In genomic region chr3:141368062-141368924, GRCh38 we compare ENCODE assay signal across 1 cellular context.
TF ChIP-seq lines count a peak whose summit lies in the region.

A gene with protein sequence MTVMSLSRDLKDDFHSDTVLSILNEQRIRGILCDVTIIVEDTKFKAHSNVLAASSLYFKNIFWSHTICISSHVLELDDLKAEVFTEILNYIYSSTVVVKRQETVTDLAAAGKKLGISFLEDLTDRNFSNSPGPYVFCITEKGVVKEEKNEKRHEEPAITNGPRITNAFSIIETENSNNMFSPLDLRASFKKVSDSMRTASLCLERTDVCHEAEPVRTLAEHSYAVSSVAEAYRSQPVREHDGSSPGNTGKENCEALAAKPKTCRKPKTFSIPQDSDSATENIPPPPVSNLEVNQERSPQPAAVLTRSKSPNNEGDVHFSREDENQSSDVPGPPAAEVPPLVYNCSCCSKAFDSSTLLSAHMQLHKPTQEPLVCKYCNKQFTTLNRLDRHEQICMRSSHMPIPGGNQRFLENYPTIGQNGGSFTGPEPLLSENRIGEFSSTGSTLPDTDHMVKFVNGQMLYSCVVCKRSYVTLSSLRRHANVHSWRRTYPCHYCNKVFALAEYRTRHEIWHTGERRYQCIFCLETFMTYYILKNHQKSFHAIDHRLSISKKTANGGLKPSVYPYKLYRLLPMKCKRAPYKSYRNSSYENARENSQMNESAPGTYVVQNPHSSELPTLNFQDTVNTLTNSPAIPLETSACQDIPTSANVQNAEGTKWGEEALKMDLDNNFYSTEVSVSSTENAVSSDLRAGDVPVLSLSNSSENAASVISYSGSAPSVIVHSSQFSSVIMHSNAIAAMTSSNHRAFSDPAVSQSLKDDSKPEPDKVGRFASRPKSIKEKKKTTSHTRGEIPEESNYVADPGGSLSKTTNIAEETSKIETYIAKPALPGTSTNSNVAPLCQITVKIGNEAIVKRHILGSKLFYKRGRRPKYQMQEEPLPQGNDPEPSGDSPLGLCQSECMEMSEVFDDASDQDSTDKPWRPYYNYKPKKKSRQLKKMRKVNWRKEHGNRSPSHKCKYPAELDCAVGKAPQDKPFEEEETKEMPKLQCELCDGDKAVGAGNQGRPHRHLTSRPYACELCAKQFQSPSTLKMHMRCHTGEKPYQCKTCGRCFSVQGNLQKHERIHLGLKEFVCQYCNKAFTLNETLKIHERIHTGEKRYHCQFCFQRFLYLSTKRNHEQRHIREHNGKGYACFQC (N-terminal part only) (plus strand): TSS chr3:141368504. CDS start chr3:141442389, 73,885 bp downstream.

TF ChIP-seq in HEK293, 187 proteins besides CTCF, POLR2A, EP300 and RAD21 (continued from another document and continues in another):
- TF ChIP-seq, protein P1, sequence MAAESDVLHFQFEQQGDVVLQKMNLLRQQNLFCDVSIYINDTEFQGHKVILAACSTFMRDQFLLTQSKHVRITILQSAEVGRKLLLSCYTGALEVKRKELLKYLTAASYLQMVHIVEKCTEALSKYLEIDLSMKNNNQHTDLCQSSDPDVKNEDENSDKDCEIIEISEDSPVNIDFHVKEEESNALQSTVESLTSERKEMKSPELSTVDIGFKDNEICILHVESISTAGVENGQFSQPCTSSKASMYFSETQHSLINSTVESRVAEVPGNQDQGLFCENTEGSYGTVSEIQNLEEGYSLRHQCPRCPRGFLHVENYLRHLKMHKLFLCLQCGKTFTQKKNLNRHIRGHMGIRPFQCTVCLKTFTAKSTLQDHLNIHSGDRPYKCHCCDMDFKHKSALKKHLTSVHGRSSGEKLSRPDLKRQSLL (tag by site-specific recombination; IDR thresholded peaks at IDR 0.05) = no peak
- TF ChIP-seq ZSCAN23 (tag by site-specific recombination; IDR thresholded peaks at IDR 0.05) = no peak
- TF ChIP-seq ZBTB7A (tag by site-specific recombination; IDR thresholded peaks at IDR 0.05; ENCODE audit: low read depth) = no peak
- TF ChIP-seq ZNF626 (tag by site-specific recombination; IDR thresholded peaks at IDR 0.05) = no peak
- TF ChIP-seq MEIS1 (CRISPR knock-in tag; IDR thresholded peaks at IDR 0.05; ENCODE audit: borderline replicate concordance) = no peak
- TF ChIP-seq, protein P2, sequence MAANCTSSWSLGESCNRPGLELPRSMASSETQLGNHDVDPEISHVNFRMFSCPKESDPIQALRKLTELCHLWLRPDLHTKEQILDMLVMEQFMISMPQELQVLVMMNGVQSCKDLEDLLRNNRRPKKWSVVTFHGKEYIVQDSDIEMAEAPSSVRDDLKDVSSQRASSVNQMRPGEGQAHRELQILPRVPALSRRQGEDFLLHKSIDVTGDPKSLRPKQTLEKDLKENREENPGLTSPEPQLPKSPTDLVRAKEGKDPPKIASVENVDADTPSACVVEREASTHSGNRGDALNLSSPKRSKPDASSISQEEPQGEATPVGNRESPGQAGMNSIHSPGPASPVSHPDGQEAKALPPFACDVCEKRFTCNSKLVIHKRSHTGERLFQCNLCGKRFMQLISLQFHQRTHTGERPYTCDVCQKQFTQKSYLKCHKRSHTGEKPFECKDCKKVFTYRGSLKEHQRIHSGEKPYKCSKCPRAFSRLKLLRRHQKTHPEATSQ (tag by site-specific recombination; IDR thresholded peaks at IDR 0.05) = no peak
- TF ChIP-seq ZFP3 (tag by site-specific recombination; IDR thresholded peaks at IDR 0.05; ENCODE audit: low read depth) = no peak
- no peak for TF ChIP-seq KLF16 (tag by site-specific recombination; IDR thresholded peaks at IDR 0.05)
- no peak for TF ChIP-seq FEZF1 (tag by site-specific recombination; IDR thresholded peaks at IDR 0.05)
- TF ChIP-seq ZNF555 (tag by site-specific recombination; conservative IDR thresholded peaks at IDR 0.05) = no peak
- TF ChIP-seq ZNF561 (tag by site-specific recombination; IDR thresholded peaks at IDR 0.05; ENCODE audit: borderline replicate concordance) = no peak
- no peak for TF ChIP-seq ZNF292 (tag by site-specific recombination; IDR thresholded peaks at IDR 0.05; ENCODE audit: borderline replicate concordance, low read depth)
- TF ChIP-seq ZNF837 (tag by site-specific recombination; IDR thresholded peaks at IDR 0.05) = no peak
- peak; percentile 38 for TF ChIP-seq SP2 (tag by site-specific recombination; IDR thresholded peaks at IDR 0.05)
- no peak for TF ChIP-seq ZFHX2 (tag by site-specific recombination; conservative IDR thresholded peaks at IDR 0.05)
- no peak for TF ChIP-seq ZNF146 (tag by site-specific recombination; IDR thresholded peaks at IDR 0.05)
- no peak for TF ChIP-seq HOXD13 (CRISPR knock-in tag; IDR thresholded peaks at IDR 0.05; ENCODE audit: borderline replicate concordance)
- 0 out of 2 replicates have a peak, but pooled peaks have one; percentile 17 for TF ChIP-seq SCRT2 (tag by site-specific recombination; IDR thresholded peaks at IDR 0.05)
- TF ChIP-seq WT1 (tag by site-specific recombination; IDR thresholded peaks at IDR 0.05) = no peak
- TF ChIP-seq SALL2 (tag by site-specific recombination; IDR thresholded peaks at IDR 0.05; ENCODE audit: borderline replicate concordance) = no peak
- no peak for TF ChIP-seq ZNF792 (tag by site-specific recombination; IDR thresholded peaks at IDR 0.05)
- no peak for TF ChIP-seq ZNF654 (tag by site-specific recombination; IDR thresholded peaks at IDR 0.05; ENCODE audit: low read depth)
- TF ChIP-seq ZNF184 (tag by site-specific recombination; IDR thresholded peaks at IDR 0.05) = no peak
- TF ChIP-seq ZNF155 (tag by site-specific recombination; IDR thresholded peaks at IDR 0.05) = no peak
- peak; percentile 35 for TF ChIP-seq SP7 (tag by site-specific recombination; IDR thresholded peaks at IDR 0.05)
- no peak for TF ChIP-seq ZNF404 (tag by site-specific recombination; IDR thresholded peaks at IDR 0.05)
- TF ChIP-seq ZNF747 (tag by site-specific recombination; IDR thresholded peaks at IDR 0.05) = no peak
- peak; percentile 71; the same call in 1 of the 2 replicates for TF ChIP-seq KLF17 (tag by site-specific recombination; IDR thresholded peaks at IDR 0.05)
- peak; percentile 86 for TF ChIP-seq ZNF629 (tag by site-specific recombination; IDR thresholded peaks at IDR 0.05)
- TF ChIP-seq, protein P3, sequence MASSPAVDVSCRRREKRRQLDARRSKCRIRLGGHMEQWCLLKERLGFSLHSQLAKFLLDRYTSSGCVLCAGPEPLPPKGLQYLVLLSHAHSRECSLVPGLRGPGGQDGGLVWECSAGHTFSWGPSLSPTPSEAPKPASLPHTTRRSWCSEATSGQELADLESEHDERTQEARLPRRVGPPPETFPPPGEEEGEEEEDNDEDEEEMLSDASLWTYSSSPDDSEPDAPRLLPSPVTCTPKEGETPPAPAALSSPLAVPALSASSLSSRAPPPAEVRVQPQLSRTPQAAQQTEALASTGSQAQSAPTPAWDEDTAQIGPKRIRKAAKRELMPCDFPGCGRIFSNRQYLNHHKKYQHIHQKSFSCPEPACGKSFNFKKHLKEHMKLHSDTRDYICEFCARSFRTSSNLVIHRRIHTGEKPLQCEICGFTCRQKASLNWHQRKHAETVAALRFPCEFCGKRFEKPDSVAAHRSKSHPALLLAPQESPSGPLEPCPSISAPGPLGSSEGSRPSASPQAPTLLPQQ (tag by site-specific recombination; IDR thresholded peaks at IDR 0.05) = 0 out of 2 replicates have a peak, but pooled peaks have one; percentile 35
- TF ChIP-seq GLIS1 (tag by site-specific recombination; IDR thresholded peaks at IDR 0.05) = peak; percentile 80
- TF ChIP-seq TCF7L2 (IDR thresholded peaks at IDR 0.05; ENCODE audit: borderline replicate concordance, low read depth, low read length) = peak; percentile 81
- TF ChIP-seq BCL11A (tag by site-specific recombination; IDR thresholded peaks at IDR 0.05; ENCODE audit: low read depth) = no peak
- TF ChIP-seq ZEB2 (tag by site-specific recombination; IDR thresholded peaks at IDR 0.05) = no peak
- no peak for TF ChIP-seq ZNF664 (tag by site-specific recombination; IDR thresholded peaks at IDR 0.05)
- no peak for TF ChIP-seq ZNF138 (tag by site-specific recombination; IDR thresholded peaks at IDR 0.05; ENCODE audit: borderline replicate concordance)
- TF ChIP-seq ZXDB (tag by site-specific recombination; IDR thresholded peaks at IDR 0.05) = peak; percentile 37; the same call in 1 of the 2 replicates
- peak; percentile 79 for TF ChIP-seq ZFP69B (tag by site-specific recombination; IDR thresholded peaks at IDR 0.05)
- TF ChIP-seq ZNF639 (tag by site-specific recombination; IDR thresholded peaks at IDR 0.05) = no peak
- no peak for TF ChIP-seq ZNF169 (tag by site-specific recombination; IDR thresholded peaks at IDR 0.05)
- no peak for TF ChIP-seq GLIS2 (tag by site-specific recombination; IDR thresholded peaks at IDR 0.05)
- peak; percentile 52; the same call in 1 of the 2 replicates for TF ChIP-seq PRDM10 (tag by site-specific recombination; IDR thresholded peaks at IDR 0.05)
- no peak for TF ChIP-seq ZNF513 (tag by site-specific recombination; IDR thresholded peaks at IDR 0.05)
- TF ChIP-seq, protein P4, sequence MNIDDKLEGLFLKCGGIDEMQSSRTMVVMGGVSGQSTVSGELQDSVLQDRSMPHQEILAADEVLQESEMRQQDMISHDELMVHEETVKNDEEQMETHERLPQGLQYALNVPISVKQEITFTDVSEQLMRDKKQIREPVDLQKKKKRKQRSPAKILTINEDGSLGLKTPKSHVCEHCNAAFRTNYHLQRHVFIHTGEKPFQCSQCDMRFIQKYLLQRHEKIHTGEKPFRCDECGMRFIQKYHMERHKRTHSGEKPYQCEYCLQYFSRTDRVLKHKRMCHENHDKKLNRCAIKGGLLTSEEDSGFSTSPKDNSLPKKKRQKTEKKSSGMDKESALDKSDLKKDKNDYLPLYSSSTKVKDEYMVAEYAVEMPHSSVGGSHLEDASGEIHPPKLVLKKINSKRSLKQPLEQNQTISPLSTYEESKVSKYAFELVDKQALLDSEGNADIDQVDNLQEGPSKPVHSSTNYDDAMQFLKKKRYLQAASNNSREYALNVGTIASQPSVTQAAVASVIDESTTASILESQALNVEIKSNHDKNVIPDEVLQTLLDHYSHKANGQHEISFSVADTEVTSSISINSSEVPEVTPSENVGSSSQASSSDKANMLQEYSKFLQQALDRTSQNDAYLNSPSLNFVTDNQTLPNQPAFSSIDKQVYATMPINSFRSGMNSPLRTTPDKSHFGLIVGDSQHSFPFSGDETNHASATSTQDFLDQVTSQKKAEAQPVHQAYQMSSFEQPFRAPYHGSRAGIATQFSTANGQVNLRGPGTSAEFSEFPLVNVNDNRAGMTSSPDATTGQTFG (tag by site-specific recombination; IDR thresholded peaks at IDR 0.05; ENCODE audit: borderline replicate concordance) = no peak
- no peak for TF ChIP-seq ZNF423 (tag by site-specific recombination; IDR thresholded peaks at IDR 0.05)
- TF ChIP-seq ZNF585B (tag by site-specific recombination; IDR thresholded peaks at IDR 0.05) = no peak
- TF ChIP-seq ZNF157 (tag by site-specific recombination; IDR thresholded peaks at IDR 0.05) = no peak
- no peak for TF ChIP-seq ZNF274 (IDR thresholded peaks at IDR 0.05; ENCODE audit: low read length)
- TF ChIP-seq ZNF274 (tag by site-specific recombination; IDR thresholded peaks at IDR 0.05; ENCODE audit: borderline replicate concordance) = no peak
- TF ChIP-seq SCRT1 (tag by site-specific recombination; IDR thresholded peaks at IDR 0.05; ENCODE audit: borderline replicate concordance) = no peak
- no peak for TF ChIP-seq ZNF202 (tag by site-specific recombination; IDR thresholded peaks at IDR 0.05; ENCODE audit: borderline replicate concordance)
